In the genomic region with DNA sequence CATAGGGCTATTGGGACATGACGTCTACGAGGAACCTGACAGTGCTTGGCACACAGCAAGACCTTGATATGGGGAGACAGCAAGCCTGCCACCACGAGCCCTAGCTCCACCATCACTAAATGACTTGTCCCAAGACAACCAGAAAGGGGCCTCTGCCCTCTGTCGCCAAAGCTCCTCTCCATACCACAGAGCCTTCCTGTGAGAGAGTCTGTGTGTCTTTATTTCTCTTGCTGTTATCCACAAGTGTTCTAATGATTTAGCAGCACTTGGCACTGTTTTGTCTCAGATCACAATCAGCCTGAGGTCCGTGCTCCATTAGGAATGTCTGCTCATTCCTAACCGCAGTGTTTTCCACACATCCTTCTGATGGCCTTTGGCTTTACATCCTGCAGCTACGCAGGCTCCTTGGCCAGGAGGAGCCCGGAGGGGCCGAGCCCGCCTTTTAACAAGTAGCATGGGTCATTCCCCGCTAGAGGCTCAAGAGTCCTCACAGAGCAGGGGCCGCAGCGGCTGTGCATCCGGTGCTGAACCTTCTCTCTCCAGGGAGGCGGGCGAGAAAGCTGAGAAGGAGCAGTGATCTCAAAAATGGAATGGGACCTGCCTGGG, we compare ENCODE assay signal across 1 cellular context.
TF ChIP-seq lines count a peak whose summit lies in the region.

No MANE protein-coding gene starts in this region.

TF ChIP-seq in IMR-90, 13 proteins besides CTCF, POLR2A, EP300 and RAD21:
- TF ChIP-seq MAZ (IDR thresholded peaks at IDR 0.05; ENCODE audit: borderline replicate concordance, low read depth, low read length): no peak
- TF ChIP-seq RFX5 (IDR thresholded peaks at IDR 0.05; ENCODE audit: low read depth, low read length): no peak
- no peak for TF ChIP-seq SMC3 (IDR thresholded peaks at IDR 0.05; ENCODE audit: low read depth, low read length)
- no peak for TF ChIP-seq FOS (IDR thresholded peaks at IDR 0.05; ENCODE audit: low read depth, low read length)
- no peak for TF ChIP-seq MXI1 (IDR thresholded peaks at IDR 0.05; ENCODE audit: borderline replicate concordance, low read depth, low read length)
- no peak for TF ChIP-seq ELK1 (IDR thresholded peaks at IDR 0.05; ENCODE audit: borderline replicate concordance, low read depth, low read length)
- no peak for TF ChIP-seq NFE2L2 (IDR thresholded peaks at IDR 0.05; ENCODE audit: low read depth, low read length)
- TF ChIP-seq BHLHE40 (IDR thresholded peaks at IDR 0.05; ENCODE audit: low read depth, low read length): no peak
- no peak for TF ChIP-seq RCOR1 (IDR thresholded peaks at IDR 0.05; ENCODE audit: insufficient replicate concordance, low read length)
- TF ChIP-seq CHD1 (IDR thresholded peaks at IDR 0.05; ENCODE audit: low read depth, low read length): no peak
- TF ChIP-seq CEBPB (IDR thresholded peaks at IDR 0.05; ENCODE audit: low read depth, low read length): no peak
- TF ChIP-seq MAFK (IDR thresholded peaks at IDR 0.05; ENCODE audit: low read depth, low read length): no peak
- TF ChIP-seq, protein P1, sequence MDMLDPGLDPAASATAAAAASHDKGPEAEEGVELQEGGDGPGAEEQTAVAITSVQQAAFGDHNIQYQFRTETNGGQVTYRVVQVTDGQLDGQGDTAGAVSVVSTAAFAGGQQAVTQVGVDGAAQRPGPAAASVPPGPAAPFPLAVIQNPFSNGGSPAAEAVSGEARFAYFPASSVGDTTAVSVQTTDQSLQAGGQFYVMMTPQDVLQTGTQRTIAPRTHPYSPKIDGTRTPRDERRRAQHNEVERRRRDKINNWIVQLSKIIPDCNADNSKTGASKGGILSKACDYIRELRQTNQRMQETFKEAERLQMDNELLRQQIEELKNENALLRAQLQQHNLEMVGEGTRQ (IDR thresholded peaks at IDR 0.05; ENCODE audit: low read depth, low read length): no peak
